In genomic region chr20:61896058-61896961, GRCh38 we compare ENCODE assay signal across 1 cellular context.
TF ChIP-seq lines count a peak whose summit lies in the region.

No MANE protein-coding gene starts in this region.

TF ChIP-seq in K562, 482 proteins besides CTCF, POLR2A, EP300 and RAD21 (continued from another document):
- TF ChIP-seq FOXM1 (IDR thresholded peaks at IDR 0.05; ENCODE audit: low read depth) (no peak), FOXM1 (CRISPR knock-in tag; IDR thresholded peaks at IDR 0.05; ENCODE audit: low read depth) (no peak), WHSC1 (IDR thresholded peaks at IDR 0.05; ENCODE audit: low read length) (no peak)
- TF ChIP-seq, protein P1, sequence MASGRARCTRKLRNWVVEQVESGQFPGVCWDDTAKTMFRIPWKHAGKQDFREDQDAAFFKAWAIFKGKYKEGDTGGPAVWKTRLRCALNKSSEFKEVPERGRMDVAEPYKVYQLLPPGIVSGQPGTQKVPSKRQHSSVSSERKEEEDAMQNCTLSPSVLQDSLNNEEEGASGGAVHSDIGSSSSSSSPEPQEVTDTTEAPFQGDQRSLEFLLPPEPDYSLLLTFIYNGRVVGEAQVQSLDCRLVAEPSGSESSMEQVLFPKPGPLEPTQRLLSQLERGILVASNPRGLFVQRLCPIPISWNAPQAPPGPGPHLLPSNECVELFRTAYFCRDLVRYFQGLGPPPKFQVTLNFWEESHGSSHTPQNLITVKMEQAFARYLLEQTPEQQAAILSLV (tag; IDR thresholded peaks at IDR 0.05), result no peak
